In the genomic region with DNA sequence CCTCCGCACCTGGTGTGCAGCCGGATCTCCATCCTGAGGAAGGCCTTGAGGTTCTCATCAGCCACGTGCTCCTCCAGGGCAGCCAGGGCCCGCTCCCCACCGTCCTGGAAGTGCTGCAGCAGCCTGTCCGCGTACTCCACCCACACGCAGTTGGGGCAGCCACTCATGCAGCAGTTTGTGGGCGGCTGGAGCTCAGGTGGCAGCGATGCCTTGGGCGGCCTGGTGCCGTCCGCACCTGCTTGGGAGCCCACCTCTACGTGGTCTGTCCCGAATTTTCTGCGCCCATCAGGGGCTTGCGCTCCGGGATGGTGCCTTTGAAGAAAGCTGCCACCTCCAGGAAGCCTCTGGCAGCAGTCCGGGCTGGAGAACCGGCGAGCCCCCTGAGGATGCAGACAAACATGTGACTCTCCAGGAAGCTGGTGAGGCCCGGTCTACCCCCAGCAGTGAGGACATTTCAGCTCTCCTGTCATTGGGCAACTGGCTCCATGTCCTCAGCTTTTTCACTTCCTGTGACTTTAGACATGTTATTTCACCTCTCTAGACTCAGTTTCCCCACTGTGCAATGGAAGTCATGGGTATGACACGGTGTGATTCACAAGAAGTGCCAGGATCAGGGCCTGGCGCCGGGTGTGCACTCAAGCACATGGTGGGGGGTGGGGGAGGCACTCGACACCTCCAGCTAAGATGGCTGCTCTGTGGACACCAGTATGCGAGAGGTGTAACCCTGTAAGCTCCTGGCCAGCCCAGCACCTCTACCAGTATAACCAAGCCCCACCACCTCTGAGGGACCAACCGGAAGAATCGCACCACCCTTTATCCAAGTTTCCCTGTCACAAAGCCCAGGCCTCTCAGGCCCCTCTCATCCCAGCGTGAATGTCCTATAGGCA, we compare ENCODE assay signal across 9 cellular contexts. TPM values are rescaled to one million over a fixed set of nuclear protein-coding genes. Genes with fewer than 3 reads are reported as not detected.
A peak's percentile ranks its signal among the peaks of the same experiment; 100 is the strongest.
DNase-seq lines count a peak whose midpoint lies in the region; ATAC-seq and TF ChIP-seq lines count a peak whose summit lies in the region.
"Had no signal": no experiment of that assay in that cellular context is flagged by ENCODE, and none has a peak within 500 bp of the region (broad histone marks: within the 10 kb centered on the region; RNA-seq: fewer than 3 reads in every experiment).

No MANE protein-coding gene starts in this region.

- H3K4me1 Mint-ChIP-seq in activated CD4-positive, alpha-beta T cell treated with anti-CD3 and anti-CD28 coated beads, Interleukin-2, amount 10 ng/mL, durations not matched to agents 24 days and 14 days: peaks cover 33% of the 10 kb centered on the region
- peaks cover 13% of the 10 kb centered on the region for H3K4me1 Mint-ChIP-seq in endodermal cell
- peaks cover 16 to 58% (median 39%) of the 10 kb centered on the region in 4 donors for H3K4me1 Mint-ChIP-seq in naive thymus-derived CD8-positive, alpha-beta T cell

- WGBS in endodermal cell (ENCODE audit: insufficient coverage in 1 of 2, insufficient read length in 1 of 2), 2 experiments: 79 to 86% methylated on average over 25 to 30 of the region's 30 CpGs

- H3K27me3 Mint-ChIP-seq in activated CD4-positive, alpha-beta T cell treated with anti-CD3 and anti-CD28 coated beads, Interleukin-2, amount 10 ng/mL, durations not matched to agents 24 days and 14 days: no peaks in the 10 kb centered on the region
- no peaks in the 10 kb centered on the region for H3K27me3 Mint-ChIP-seq in endodermal cell (ENCODE audit: insufficient read depth)
- H3K27me3 Mint-ChIP-seq in naive thymus-derived CD8-positive, alpha-beta T cell: peaks cover 0 to 1% (median 0%) of the 10 kb centered on the region in 5 donors

- peak overlapping the region; percentile 70 for H3K9ac ChIP-seq in endodermal cell (ENCODE audit: extremely low read depth, low read length, poor library complexity, severe bottlenecking)

- H3K27ac ChIP-seq in endodermal cell (ENCODE audit: low read depth, low read length) (peak overlapping the region; percentile 30), tibial artery (peak overlapping the region; percentile 86 to 92)

- H3K36me3 ChIP-seq in endodermal cell (ENCODE audit: control insufficient read depth, insufficient read depth, low read length): peaks cover 34% of the 10 kb centered on the region
- H3K36me3 ChIP-seq in tibial artery: peaks cover 11 to 21% (median 13%) of the 10 kb centered on the region in 3 donors

- H3K9me3 Mint-ChIP-seq in activated CD4-positive, alpha-beta T cell treated with anti-CD3 and anti-CD28 coated beads, Interleukin-2, amount 10 ng/mL, durations not matched to agents 24 days and 14 days: no peaks in the 10 kb centered on the region
- H3K9me3 Mint-ChIP-seq in endodermal cell: no peaks in the 10 kb centered on the region
- H3K9me3 Mint-ChIP-seq in naive thymus-derived CD8-positive, alpha-beta T cell: no peaks in the 10 kb centered on the region

- H3K4me3 Mint-ChIP-seq in activated CD4-positive, alpha-beta T cell treated with anti-CD3 and anti-CD28 coated beads, Interleukin-2, amount 10 ng/mL, durations not matched to agents 24 days and 14 days: peak overlapping the region; percentile 93
- H3K4me3 Mint-ChIP-seq in endodermal cell: peak overlapping the region; percentile 72
- H3K4me3 Mint-ChIP-seq in naive thymus-derived CD8-positive, alpha-beta T cell: peak overlapping the region; percentile 82 to 98 (median 94)

- intact Hi-C loops in activated CD4-positive, alpha-beta T cell treated with anti-CD3 and anti-CD28 coated beads, Interleukin-2, amount 10 ng/mL, durations not matched to agents 24 days and 14 days (cut with micrococcal nuclease): loop anchor here (1.0 kb wide), 2 partner anchors 18 to 28 kb away; a partner anchor contains a TSS
- intact Hi-C loops in tibial artery (cut with DNase I; ENCODE audit: low total_unique reads): loop anchor here (2.0 kb wide), 1 partner anchor 29 kb away; a partner anchor contains a TSS

- DNase-seq in NCI-H2081 (lab: John Stamatoyannopoulos, UW) (peak; percentile 42 to 70), NCI-H2081 treated with DMSO at 0.1 percent for 48 hours (lab: John Stamatoyannopoulos, UW) (no peak), endodermal cell (peak; percentile 70), tibial artery (no peak)
- peak; percentile 36 for DNase-seq in Jurkat, Clone E6-1 (ENCODE audit: low read depth, low spot score)
- peak; percentile 79 for DNase-seq in activated CD4-positive, alpha-beta T cell treated with anti-CD3 and anti-CD28 coated beads, Interleukin-2, amount 10 ng/mL, durations not matched to agents 24 days and 14 days
- peak in 2 of 10 donors; percentile 30 to 36 for DNase-seq in naive thymus-derived CD8-positive, alpha-beta T cell

- H3K36me3 Mint-ChIP-seq in activated CD4-positive, alpha-beta T cell treated with anti-CD3 and anti-CD28 coated beads, Interleukin-2, amount 10 ng/mL, durations not matched to agents 24 days and 14 days (ENCODE audit: low read depth): peaks cover 44% of the 10 kb centered on the region
- peaks cover 36% of the 10 kb centered on the region for H3K36me3 Mint-ChIP-seq in endodermal cell (ENCODE audit: low read depth)
- peaks cover 0 to 27% (median 3%) of the 10 kb centered on the region in 3 donors for H3K36me3 Mint-ChIP-seq in naive thymus-derived CD8-positive, alpha-beta T cell

- peak in 1 of 2 donors; percentile 13 for ATAC-seq in naive thymus-derived CD8-positive, alpha-beta T cell
- no peak for ATAC-seq in GM18867 (IDR thresholded peaks at IDR 0.05; ENCODE audit: unreplicated experiment)

- no peaks in the 10 kb centered on the region for H3K27me3 ChIP-seq in endodermal cell (ENCODE audit: control insufficient read depth, insufficient read depth, low read length, poor library complexity, severe bottlenecking)
- H3K27me3 ChIP-seq in tibial artery: no peaks in the 10 kb centered on the region

- POLR2A ChIA-PET in naive thymus-derived CD8-positive, alpha-beta T cell (lab: Charles Lee): interaction anchor here (0.6 to 7.6 kb wide), 13 partner anchors 9 to 1211 kb away, joined by 3 to 80 read pairs (median 4); a partner anchor contains a TSS

- peaks cover 15% of the 10 kb centered on the region for H3K4me1 ChIP-seq in endodermal cell (ENCODE audit: control insufficient read depth, insufficient read depth, low read length)
- peaks cover 0 to 30% (median 23%) of the 10 kb centered on the region in 4 donors for H3K4me1 ChIP-seq in tibial artery

- peak overlapping the region; percentile 97 for H3K4me3 ChIP-seq in Jurkat, Clone E6-1 (ENCODE audit: low read length)
- peak overlapping the region; percentile 96 for H3K4me3 ChIP-seq in endodermal cell (ENCODE audit: low read length)
- H3K4me3 ChIP-seq in tibial artery: peak overlapping the region; percentile 87 to 95

- no peak for TF ChIP-seq CTCF in endodermal cell (conservative IDR thresholded peaks at IDR 0.05)
- TF ChIP-seq CTCF in tibial artery (IDR thresholded peaks at IDR 0.05): no peak

- peak overlapping the region; percentile 97 for H3K27ac Mint-ChIP-seq in activated CD4-positive, alpha-beta T cell treated with anti-CD3 and anti-CD28 coated beads, Interleukin-2, amount 10 ng/mL, durations not matched to agents 24 days and 14 days
- peak overlapping the region; percentile 68 for H3K27ac Mint-ChIP-seq in endodermal cell
- H3K27ac Mint-ChIP-seq in naive thymus-derived CD8-positive, alpha-beta T cell: peak overlapping the region; percentile 89 to 98 (median 96)

- H3K9me3 ChIP-seq in endodermal cell (ENCODE audit: control insufficient read depth, low read length) (no peaks in the 10 kb centered on the region), tibial artery (no peaks in the 10 kb centered on the region)

RNA-seq across cellular contexts. Expression of a gene that starts 1.0 kb away (rescaled TPM):
- 41.9 TPM for polyA plus RNA-seq in Jurkat, Clone E6-1 (2012; ENCODE audit: insufficient read depth, insufficient read length)
- 52.8 and 57.8 TPM in 2 replicates for total RNA-seq in activated CD4-positive, alpha-beta T cell treated with anti-CD3 and anti-CD28 coated beads, Interleukin-2, amount 10 ng/mL, durations not matched to agents 24 days and 14 days
- total RNA-seq in endodermal cell: 10 to 100 TPM; 30.2 to 36.5 TPM
- 30.5 TPM for polyA plus RNA-seq in endodermal cell (2013, experiment 1 of 2)
- polyA plus RNA-seq in endodermal cell (2013, experiment 2 of 2): 25.5 TPM
- total RNA-seq in naive thymus-derived CD8-positive, alpha-beta T cell: 10 to 100 TPM; 69.4 to 71.7 TPM
- polyA plus RNA-seq in naive thymus-derived CD8-positive, alpha-beta T cell: 100 to 1,000 TPM in 1 of 3 donors, 10 to 100 TPM in 2; 67.6 to 110 (median 98.3) TPM

RNA-seq across cellular contexts. Expression of a gene that starts 1.1 kb away (rescaled TPM):
- 38.5 TPM for polyA plus RNA-seq in Jurkat, Clone E6-1 (2012; ENCODE audit: insufficient read depth, insufficient read length)
- total RNA-seq in activated CD4-positive, alpha-beta T cell treated with anti-CD3 and anti-CD28 coated beads, Interleukin-2, amount 10 ng/mL, durations not matched to agents 24 days and 14 days: 54.7 and 60.2 TPM in 2 replicates
- 10 to 100 TPM; 35.8 to 44.2 TPM for total RNA-seq in endodermal cell
- 25.5 TPM for polyA plus RNA-seq in endodermal cell (2013, experiment 1 of 2)
- 22.0 TPM for polyA plus RNA-seq in endodermal cell (2013, experiment 2 of 2)
- 10 to 100 TPM; 23.5 to 30.2 TPM for total RNA-seq in naive thymus-derived CD8-positive, alpha-beta T cell
- polyA plus RNA-seq in naive thymus-derived CD8-positive, alpha-beta T cell: 10 to 100 TPM; 11.0 to 23.9 (median 11.1) TPM

RNA-seq across cellular contexts. Expression of a gene that starts 9.1 kb away (rescaled TPM):
- polyA plus RNA-seq in Jurkat, Clone E6-1 (2012; ENCODE audit: insufficient read depth, insufficient read length): not detected
- 3.7 and 5.7 TPM in 2 replicates for total RNA-seq in activated CD4-positive, alpha-beta T cell treated with anti-CD3 and anti-CD28 coated beads, Interleukin-2, amount 10 ng/mL, durations not matched to agents 24 days and 14 days
- 1 to 10 TPM; 3.2 to 4.3 TPM for total RNA-seq in endodermal cell
- polyA plus RNA-seq in endodermal cell (2013, experiment 1 of 2): 1.6 TPM
- polyA plus RNA-seq in endodermal cell (2013, experiment 2 of 2): 0.95 TPM
- total RNA-seq in naive thymus-derived CD8-positive, alpha-beta T cell: 1 to 10 TPM; 5.8 to 7.8 TPM
- 10 to 100 TPM in 2 of 3 donors, 1 to 10 TPM in 1; 4.6 to 19.6 (median 15.3) TPM for polyA plus RNA-seq in naive thymus-derived CD8-positive, alpha-beta T cell
- total RNA-seq: renal cortical epithelial cell had no signal

RNA-seq across cellular contexts. Expression of a gene that starts 18.1 kb away (rescaled TPM):
- polyA plus RNA-seq in Jurkat, Clone E6-1 (2012; ENCODE audit: insufficient read depth, insufficient read length): 38.6 TPM
- 34.9 and 37.6 TPM in 2 replicates for total RNA-seq in activated CD4-positive, alpha-beta T cell treated with anti-CD3 and anti-CD28 coated beads, Interleukin-2, amount 10 ng/mL, durations not matched to agents 24 days and 14 days
- total RNA-seq in endodermal cell: 10 to 100 TPM; 41.2 to 47.8 TPM
- polyA plus RNA-seq in endodermal cell (2013, experiment 1 of 2): 51.0 TPM
- polyA plus RNA-seq in endodermal cell (2013, experiment 2 of 2): 46.8 TPM
- 10 to 100 TPM; 23.4 to 26.8 TPM for total RNA-seq in naive thymus-derived CD8-positive, alpha-beta T cell
- polyA plus RNA-seq in naive thymus-derived CD8-positive, alpha-beta T cell: 10 to 100 TPM; 26.0 to 39.3 (median 32.9) TPM

RNA-seq across cellular contexts. Expression of a gene that starts 18.4 kb away (rescaled TPM):
- 128 TPM for polyA plus RNA-seq in Jurkat, Clone E6-1 (2012; ENCODE audit: insufficient read depth, insufficient read length)
- 136 and 137 TPM in 2 replicates for total RNA-seq in activated CD4-positive, alpha-beta T cell treated with anti-CD3 and anti-CD28 coated beads, Interleukin-2, amount 10 ng/mL, durations not matched to agents 24 days and 14 days
- total RNA-seq in endodermal cell: 100 to 1,000 TPM; 114 to 130 TPM
- polyA plus RNA-seq in endodermal cell (2013, experiment 1 of 2): 127 TPM
- polyA plus RNA-seq in endodermal cell (2013, experiment 2 of 2): 107 TPM
- 100 to 1,000 TPM; 151 to 154 TPM for total RNA-seq in naive thymus-derived CD8-positive, alpha-beta T cell
- polyA plus RNA-seq in naive thymus-derived CD8-positive, alpha-beta T cell: 10 to 100 TPM; 15.4 to 31.1 (median 21.7) TPM

Comparison
In these comparisons a context has a peak if more than half of its experiments do, and no peak if none do; other contexts are left out.
1. DNase-seq: peak in NCI-H2081 (2 of 2), Jurkat, Clone E6-1 (single experiment), activated CD4-positive, alpha-beta T cell treated with anti-CD3 and anti-CD28 coated beads, Interleukin-2, amount 10 ng/mL, durations not matched to agents 24 days and 14 days (single experiment) and endodermal cell (single experiment); none in NCI-H2081 treated with DMSO at 0.1 percent for 48 hours (single experiment) and tibial artery (0 of 2).
2. Peak in every context shown above with its lines, with median percentiles within 50 percentile points of each other: H3K4me3 ChIP-seq, H3K27ac Mint-ChIP-seq and H3K4me3 Mint-ChIP-seq.